ENCODE assay signal across 20 cellular contexts in the genomic region with DNA sequence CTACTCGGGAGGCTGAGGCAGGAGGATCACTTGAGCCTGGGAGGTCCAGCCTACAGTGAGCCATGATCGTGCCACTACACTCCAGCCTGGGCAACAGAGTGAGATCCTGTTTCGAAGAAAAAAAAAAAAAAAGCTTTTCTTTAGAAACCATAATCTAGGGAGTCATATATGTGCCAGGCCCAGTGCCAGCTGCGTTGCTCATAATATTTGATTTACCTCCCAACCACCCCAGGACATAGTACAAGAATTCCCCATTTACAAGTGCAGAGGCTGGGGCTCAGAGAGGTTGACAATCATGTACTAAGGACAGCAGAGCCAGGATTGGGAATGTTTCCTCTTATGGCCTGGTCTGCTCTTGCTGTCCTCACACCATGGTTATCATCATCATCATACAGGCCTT. TPM values are rescaled to one million over a fixed set of nuclear protein-coding genes. Genes with fewer than 3 reads are reported as not detected.
DNase-seq lines count a peak whose midpoint lies in the region; ATAC-seq and TF ChIP-seq lines count a peak whose summit lies in the region.
"Had no signal": no experiment of that assay in that cellular context is flagged by ENCODE, and none has a peak within 500 bp of the region (broad histone marks: within the 10 kb centered on the region; RNA-seq: fewer than 3 reads in every experiment).

No MANE protein-coding gene starts in this region.

- H3K4me3 Mint-ChIP-seq in Calu3 (ENCODE audit: low read depth, unreplicated experiment): no peak overlapping the region
- H3K4me3 Mint-ChIP-seq in stimulated activated effector memory CD8-positive, alpha-beta T cell treated with anti-CD3 and anti-CD28 coated beads, Interleukin-12 subunit alpha, Interleukin-12 subunit beta, amount 100 ng/mL, for 72 hours: no peak overlapping the region
- H3K4me3 Mint-ChIP-seq: activated CD8-positive, alpha-beta T cell treated with anti-CD3 and anti-CD28 coated beads for 36 hours had no signal

- H3K36me3 ChIP-seq in breast epithelium (no peaks in the 10 kb centered on the region), esophagus squamous epithelium (peaks cover 0 to 16% (median 0%) of the 10 kb centered on the region in 3 donors)
- H3K36me3 ChIP-seq: BLaER1, gastrocnemius medialis, HAP-1, tibial nerve had no signal

- BruUV-seq in Calu3 (replicated peaks; lab: Mats Ljungman, UMichigan): no TSS peak

- TF ChIP-seq POLR2A in breast epithelium (IDR thresholded peaks at IDR 0.05): no peak
- TF ChIP-seq POLR2A in esophagus squamous epithelium (IDR thresholded peaks at IDR 0.05): no peak

- H3K27me3 ChIP-seq in breast epithelium: no peaks in the 10 kb centered on the region
- no peaks in the 10 kb centered on the region for H3K27me3 ChIP-seq in esophagus squamous epithelium
- H3K27me3 ChIP-seq: BLaER1, gastrocnemius medialis, tibial nerve had no signal

- no peaks in the 10 kb centered on the region for H3K9me3 ChIP-seq in breast epithelium
- no peaks in the 10 kb centered on the region for H3K9me3 ChIP-seq in esophagus squamous epithelium
- H3K9me3 ChIP-seq: BLaER1, gastrocnemius medialis, HAP-1, SK-N-SH, tibial nerve had no signal

- peaks cover 52% of the 10 kb centered on the region for H3K4me1 Mint-ChIP-seq in Calu3 (ENCODE audit: low read depth, unreplicated experiment)
- H3K4me1 Mint-ChIP-seq in stimulated activated effector memory CD8-positive, alpha-beta T cell treated with anti-CD3 and anti-CD28 coated beads, Interleukin-12 subunit alpha, Interleukin-12 subunit beta, amount 100 ng/mL, for 72 hours: peaks cover 18% of the 10 kb centered on the region

- H3K27ac ChIP-seq in breast epithelium (peak overlapping the region; percentile 95 to 98), esophagus squamous epithelium (peak overlapping the region in 3 of 4 donors; percentile 89 to 95 (median 91))
- H3K27ac ChIP-seq: BLaER1, gastrocnemius medialis had no signal

- CTCF ChIA-PET in Calu3 (lab: Charles Lee): no interaction called here

- ATAC-seq in stimulated activated effector memory CD8-positive, alpha-beta T cell treated with anti-CD3 and anti-CD28 coated beads, Interleukin-12 subunit alpha, Interleukin-12 subunit beta, amount 100 ng/mL, for 72 hours: no peak
- ATAC-seq: activated CD8-positive, alpha-beta T cell treated with anti-CD3 and anti-CD28 coated beads for 36 hours; gastrocnemius medialis had no signal

- no peak for DNase-seq in Calu3
- no peak for DNase-seq in breast epithelium (ENCODE audit: low spot score in 2 of 2)
- DNase-seq in esophagus squamous epithelium (lab: John Stamatoyannopoulos, UW): no peak
- DNase-seq in stimulated activated effector memory CD8-positive, alpha-beta T cell treated with anti-CD3 and anti-CD28 coated beads, Interleukin-12 subunit alpha, Interleukin-12 subunit beta, amount 100 ng/mL, for 72 hours (ENCODE audit: low spot score in 2 of 2): no peak
- DNase-seq in activated CD8-positive, alpha-beta memory T cell treated with anti-CD3 and anti-CD28 coated beads for 24 hours: no peak
- DNase-seq in NCI-H524 treated with DMSO at 0.1 percent for 48 hours (lab: John Stamatoyannopoulos, UW): no peak
- DNase-seq in NCI-H1436 treated with DMSO at 0.1 percent for 48 hours (lab: John Stamatoyannopoulos, UW): no peak
- DNase-seq: activated CD8-positive, alpha-beta T cell treated with anti-CD3 and anti-CD28 coated beads for 36 hours; DND-41; gastrocnemius medialis; naive B cell; NCI-H1105; NCI-H2029 treated with DMSO at 0.1 percent for 48 hours; NCI-H226; NCI-H774; SK-N-SH; T-helper 2 cell had no signal

- peaks cover 15% of the 10 kb centered on the region for H3K36me3 Mint-ChIP-seq in Calu3 (ENCODE audit: insufficient read depth, unreplicated experiment)
- H3K36me3 Mint-ChIP-seq in stimulated activated effector memory CD8-positive, alpha-beta T cell treated with anti-CD3 and anti-CD28 coated beads, Interleukin-12 subunit alpha, Interleukin-12 subunit beta, amount 100 ng/mL, for 72 hours: no peaks in the 10 kb centered on the region
- H3K36me3 Mint-ChIP-seq: naive B cell had no signal

- H3K27me3 Mint-ChIP-seq in Calu3 (ENCODE audit: unreplicated experiment): no peaks in the 10 kb centered on the region
- H3K27me3 Mint-ChIP-seq: activated CD8-positive, alpha-beta T cell treated with anti-CD3 and anti-CD28 coated beads for 36 hours; naive B cell had no signal

- H3K4me3 ChIP-seq in breast epithelium (no peak overlapping the region), esophagus squamous epithelium (no peak overlapping the region)
- H3K4me3 ChIP-seq: BLaER1, gastrocnemius medialis, HAP-1, tibial nerve had no signal

- H3K9me3 Mint-ChIP-seq in Calu3 (ENCODE audit: low read depth, unreplicated experiment): no peaks in the 10 kb centered on the region
- no peaks in the 10 kb centered on the region for H3K9me3 Mint-ChIP-seq in stimulated activated effector memory CD8-positive, alpha-beta T cell treated with anti-CD3 and anti-CD28 coated beads, Interleukin-12 subunit alpha, Interleukin-12 subunit beta, amount 100 ng/mL, for 72 hours
- H3K9me3 Mint-ChIP-seq: activated CD8-positive, alpha-beta T cell treated with anti-CD3 and anti-CD28 coated beads for 36 hours; naive B cell had no signal

- H3K4me1 ChIP-seq in breast epithelium (peaks cover 0 to 17% of the 10 kb centered on the region in 2 donors), esophagus squamous epithelium (peaks cover 33 to 69% (median 41%) of the 10 kb centered on the region in 3 donors)
- H3K4me1 ChIP-seq: gastrocnemius medialis, HAP-1, tibial nerve had no signal

- intact Hi-C loops in Calu3 (cut with micrococcal nuclease; ENCODE audit: unreplicated experiment) (loop anchor here (5.0 kb wide), 1 partner anchor 72 kb away; no protein-coding TSS in a partner anchor), breast epithelium (cut with DNase I; ENCODE audit: low total_unique reads) (no loop called here), esophagus squamous epithelium (cut with DNase I) (no loop called here)

- TF ChIP-seq CTCF in Calu3 (IDR thresholded peaks at IDR 0.05; ENCODE audit: unreplicated experiment) (no peak), breast epithelium (IDR thresholded peaks at IDR 0.05) (no peak), esophagus squamous epithelium (IDR thresholded peaks at IDR 0.05) (no peak)

- H3K27ac Mint-ChIP-seq in Calu3 (ENCODE audit: unreplicated experiment): peak overlapping the region; percentile 94
- H3K27ac Mint-ChIP-seq in stimulated activated effector memory CD8-positive, alpha-beta T cell treated with anti-CD3 and anti-CD28 coated beads, Interleukin-12 subunit alpha, Interleukin-12 subunit beta, amount 100 ng/mL, for 72 hours: peak overlapping the region; percentile 84
- H3K27ac Mint-ChIP-seq: activated CD8-positive, alpha-beta T cell treated with anti-CD3 and anti-CD28 coated beads for 36 hours had no signal

- WGBS in esophagus squamous epithelium, 2 donors: 58 to 60% methylated on average over 1 to 4 of the region's 4 CpGs

RNA-seq across cellular contexts. Expression of a gene that starts 25.1 kb away (rescaled TPM):
- total RNA-seq in Calu3 (2022) (34.1 and 54.0 TPM in 2 replicates), breast epithelium (10 to 100 TPM in 2 of 3 donors, 1 to 10 TPM in 1; 8.8 to 14.9 (median 14.6) TPM), esophagus squamous epithelium (10 to 100 TPM; 21.0 to 39.2 (median 31.6) TPM)

RNA-seq across cellular contexts. Expression of a gene that starts 48.4 kb away (rescaled TPM):
- total RNA-seq in Calu3 (2022): 24.3 and 30.6 TPM in 2 replicates
- total RNA-seq in breast epithelium: 1 to 10 TPM; 1.4 to 7.2 (median 7.2) TPM
- 10 to 100 TPM; 15.6 to 27.6 (median 26.1) TPM for total RNA-seq in esophagus squamous epithelium
